Comparison of ENCODE assay signal across 9 cellular contexts in the genomic region with DNA sequence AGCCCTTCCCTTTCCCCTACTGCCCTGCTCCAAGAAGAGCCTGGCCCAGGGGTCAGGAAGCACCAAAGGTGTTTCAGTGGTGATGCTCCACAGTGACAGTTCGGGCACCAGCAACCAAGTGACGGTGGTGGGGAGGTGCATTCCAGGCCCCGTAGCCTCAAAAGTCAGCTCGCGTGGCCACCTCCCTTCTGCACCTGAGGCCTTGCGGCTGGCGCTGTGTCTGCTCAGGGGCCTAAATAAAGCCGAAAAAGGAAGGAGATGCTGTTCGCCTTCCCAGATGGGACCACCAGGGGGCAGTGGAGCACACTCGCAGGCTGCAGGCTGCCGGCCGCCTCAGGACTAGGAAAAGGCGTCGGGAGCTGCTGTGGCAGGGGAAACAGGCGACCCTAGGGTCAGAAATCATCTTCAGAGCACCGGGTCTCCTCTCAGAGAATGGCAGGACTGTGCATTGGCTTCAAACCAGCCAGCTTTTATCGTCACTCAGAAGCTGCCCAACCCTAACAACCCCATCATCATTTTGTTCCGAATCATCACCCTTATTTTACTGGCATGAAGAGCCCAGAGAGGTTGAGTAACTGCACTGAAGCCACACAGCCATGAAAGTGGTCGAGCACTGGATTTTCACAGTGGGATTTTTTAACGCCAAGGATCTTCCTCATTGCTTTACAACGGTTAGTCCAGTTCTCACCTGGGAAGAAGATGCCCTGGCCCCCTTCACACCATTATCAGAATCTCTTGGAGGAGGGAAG.
DNase-seq lines count a peak whose midpoint lies in the region; ATAC-seq, FAIRE-seq and TF ChIP-seq lines count a peak whose summit lies in the region.
"Had no signal": no experiment of that assay in that cellular context is flagged by ENCODE, and none has a peak within 500 bp of the region (broad histone marks: within the 10 kb centered on the region; RNA-seq: fewer than 3 reads in every experiment).

No MANE protein-coding gene starts in this region.

- H3K9me3 ChIP-seq in heart left ventricle, result no peaks in the 10 kb centered on the region

- DNase-seq in ACHN (peak; percentile 51), GM12892 (ENCODE audit: insufficient read length) (peak; percentile 47), NCI-H2196 (lab: John Stamatoyannopoulos, UW; ENCODE audit: unreplicated experiment) (peak; percentile 47), heart left ventricle (peak; percentile 34 to 73 (median 53)), retina (peak; percentile 89), activated gamma-delta T cell (lab: John Stamatoyannopoulos, UW) (no peak)
- peak in 2 of 3 experiments; percentile 4 to 26 for DNase-seq in activated CD8-positive, alpha-beta memory T cell treated with anti-CD3 and anti-CD28 coated beads for 48 hours (ENCODE audit: low read depth in 2 of 3, low spot score in 2 of 3)

- H3K27ac ChIP-seq in heart left ventricle, result no peak overlapping the region

- FAIRE-seq in GM12892 (lab: Jason Lieb, UNC), result no peak
- FAIRE-seq: endometrium had no signal

- H3K27me3 ChIP-seq in heart left ventricle, result no peaks in the 10 kb centered on the region

- H3K4me1 ChIP-seq in heart left ventricle, result no peaks in the 10 kb centered on the region

- in situ Hi-C loops in ACHN (cut with HindIII; ENCODE audit: low pct_ligation_motif_present, low pct_unique_long_range_greater_than_20kb, low sequenced_read_pairs), result no loop called here

- WGBS in heart left ventricle, 4 donors, result 20 to 50% (median 23%) methylated on average over 10 to 21 of the region's 21 CpGs

- H3K36me3 ChIP-seq in heart left ventricle, result no peaks in the 10 kb centered on the region

- intact Hi-C loops in heart left ventricle (cut with DNase I), result loop anchor here in 1 of 10 donors (10.0 kb wide), 2 partner anchors 224 to 1796 kb away; no protein-coding TSS in a partner anchor

- TF ChIP-seq CTCF in heart left ventricle (IDR thresholded peaks at IDR 0.05), result peak; percentile 56 to 76 (median 66)

- no peak for TF ChIP-seq POLR2A in GM12892 (IDR thresholded peaks at IDR 0.05; ENCODE audit: low read depth, low read length)
- TF ChIP-seq POLR2A in heart left ventricle (IDR thresholded peaks at IDR 0.05), result no peak

- no peak overlapping the region for H3K4me3 ChIP-seq in heart left ventricle

- ATAC-seq in HG02885 (IDR thresholded peaks at IDR 0.05; ENCODE audit: poor library complexity, unreplicated experiment) (peak; percentile 80), heart left ventricle (peak in 3 of 4 donors; percentile 52 to 63 (median 56))
